Comparison of ENCODE assay signal across 2 cellular contexts in the genomic region with DNA sequence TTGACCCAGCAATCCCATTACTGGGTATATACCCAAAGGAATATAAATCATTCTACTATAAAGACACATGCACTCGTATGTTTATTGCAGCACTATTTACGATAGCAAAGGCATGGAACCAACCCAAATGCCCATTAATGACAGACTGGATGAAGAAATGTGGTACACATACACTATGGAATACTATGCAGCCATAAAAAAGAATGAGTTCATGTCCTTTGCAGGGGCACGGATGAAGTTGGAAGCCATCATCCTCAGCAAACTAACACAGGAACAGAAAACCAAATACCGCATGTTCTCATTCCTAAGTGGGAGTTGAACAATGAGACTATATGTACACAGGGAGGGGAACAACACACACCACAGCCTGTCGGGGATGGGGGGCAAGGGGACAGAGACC. TPM values are rescaled to one million over a fixed set of nuclear protein-coding genes. Genes with fewer than 3 reads are reported as not detected.
DNase-seq lines count a peak whose midpoint lies in the region; ATAC-seq, FAIRE-seq and TF ChIP-seq lines count a peak whose summit lies in the region.
"Not testable (repeated sequence)": the region's sequence is repeated elsewhere in the genome, so short reads cannot be mapped to it uniquely, and the experiment has no call there.

No MANE protein-coding gene starts in this region.

- not testable (repeated sequence) for H4K20me1 ChIP-seq in K562 (replicated peaks; ENCODE audit: control insufficient read depth, insufficient read depth, low read length)

- not testable (repeated sequence) for TF ChIP-seq POLR2A in K562 (conservative IDR thresholded peaks at IDR 0.05)

- H3K36me3 ChIP-seq in HEK293 (ENCODE audit: control insufficient read depth in 2 of 2, insufficient read depth in 1 of 2, low read length in 2 of 2); K562 (ENCODE audit: control insufficient read depth, insufficient read depth, low read length): not testable (repeated sequence)

- not testable (repeated sequence) for H3K4me3 ChIP-seq in HEK293 (ENCODE audit: low read depth, low read length); K562

- BruUV-seq in K562 (replicated peaks; lab: Mats Ljungman, UMichigan): not testable (repeated sequence)

- not testable (repeated sequence) for H3K27me3 ChIP-seq in K562 (ENCODE audit: control insufficient read depth in 2 of 2, insufficient read depth in 2 of 2, low read length in 2 of 2)

- not testable (repeated sequence) for H3K27ac ChIP-seq in HEK293 (ENCODE audit: extremely low read depth, low read depth, low read length); K562 (ENCODE audit: extremely low read depth, low read depth, low read length)

- not testable (repeated sequence) for H2AFZ ChIP-seq in K562 (ENCODE audit: low read depth, low read length)

- H3K4me2 ChIP-seq in K562 (ENCODE audit: insufficient read depth, low read length): not testable (repeated sequence)

- not testable (repeated sequence) for H3K9me1 ChIP-seq in K562 (ENCODE audit: control insufficient read depth, insufficient read depth, low read length)

- ATAC-seq in K562: not testable (repeated sequence)

- H3K9ac ChIP-seq in K562 (ENCODE audit: insufficient read depth in 1 of 2, low read depth in 2 of 2, low read length in 2 of 2): not testable (repeated sequence)

- in situ Hi-C loops in K562 (cut with MboI): loop anchor here (25.0 kb wide), 1 partner anchor 527 kb away; no protein-coding TSS in a partner anchor

- FAIRE-seq in K562 (lab: Jason Lieb, UNC): not testable (repeated sequence)

- 0% methylated on average over 5 of the region's 5 CpGs for WGBS in K562 (ENCODE audit: insufficient coverage, low coverage, missing lambda C conversion rate)

- TF ChIP-seq CTCF in HEK293 (tag by site-specific recombination; IDR thresholded peaks at IDR 0.05); K562 (IDR thresholded peaks at IDR 0.05 in 2 of 3, conservative IDR thresholded peaks at IDR 0.05 in 1 of 3; ENCODE audit: insufficient read depth in 2 of 3, low read depth in 1 of 3, low read length in 3 of 3): not testable (repeated sequence)

- H3K9me3 ChIP-seq in HEK293 (ENCODE audit: control insufficient read depth, insufficient read depth, low read depth, low read length); K562 (replicated peaks; ENCODE audit: control insufficient read depth, insufficient read depth, low read depth, low read length): not testable (repeated sequence)

- not testable (repeated sequence) for TF ChIP-seq EP300 in K562 (IDR thresholded peaks at IDR 0.05; ENCODE audit: low read length)

- not testable (repeated sequence) for TF ChIP-seq RAD21 in K562 (CRISPR knock-in tag; conservative IDR thresholded peaks at IDR 0.05 in 1 of 2, IDR thresholded peaks at IDR 0.05 in 1 of 2)

- H3K4me1 ChIP-seq in HEK293 (ENCODE audit: control insufficient read depth, insufficient read depth, low read length); K562 (replicated peaks in 1 of 2; ENCODE audit: control insufficient read depth in 2 of 2, insufficient read depth in 2 of 2, low read length in 2 of 2): not testable (repeated sequence)

- POLR2A ChIA-PET in HEK293 (lab: Yijun Ruan, JAX); K562 (lab: Yijun Ruan, JAX): not testable (repeated sequence)

- CTCF ChIA-PET in HEK293 (lab: Yijun Ruan, JAX); K562 (lab: Yijun Ruan, JAX; ENCODE audit: low intra/inter-chr PET ratio): not testable (repeated sequence)

- intact Hi-C loops in K562 (cut with micrococcal nuclease): not testable (repeated sequence)

- not testable (repeated sequence) for H3K79me2 ChIP-seq in K562 (ENCODE audit: control insufficient read depth, insufficient read depth, low read length)

- not testable (repeated sequence) for DNase-seq in K562 (ENCODE audit: extremely low read depth in 1 of 4, low spot score in 3 of 4)

TF ChIP-seq in HEK293, 187 proteins besides CTCF, POLR2A, EP300 and RAD21:
- TF ChIP-seq ZNF146 (tag by site-specific recombination; IDR thresholded peaks at IDR 0.05): peak; percentile 85

TF ChIP-seq in K562, 482 proteins besides CTCF, POLR2A, EP300 and RAD21:
- TF ChIP-seq ZNF146 (CRISPR knock-in tag; IDR thresholded peaks at IDR 0.05; ENCODE audit: unreplicated experiment): peak; percentile 59
TF ChIP-seq in K562: peak in this region for 1; not testable (repeated sequence) for 481.

RNA-seq across cellular contexts. Expression of a gene that starts 8.6 kb away (rescaled TPM):
- 19.3 and 80.1 TPM in 2 replicates for total RNA-seq in K562 (2011; cell fraction: chromatin; rRNA removed; ENCODE audit: low replicate concordance)
- total RNA-seq in K562 (2011; cell fraction: nucleolus; rRNA removed): 13.0 and 20.4 TPM in 2 replicates
- total RNA-seq in K562 (2011; cell fraction: nucleoplasm; rRNA removed): 35.6 and 41.7 TPM in 2 replicates
- total RNA-seq in K562 (2014; rRNA removed) (19.1 and 21.3 TPM in 2 replicates), K562 (2014; rRNA removed; fragmentation: Illumina TruSeq; extraction: Trizol) (40.9 and 44.6 TPM in 2 replicates), K562 (2015; rRNA removed; fragmentation: Illumina TruSeq; extraction: Trizol) (46.1 and 47.4 TPM in 2 replicates), K562 (2021) (31.3 and 33.2 TPM in 2 replicates)
- polyA plus RNA-seq in K562 (2011; rRNA removed) (18.5 and 28.2 TPM in 2 replicates), K562 (2014; fragmentation: Illumina TruSeq; extraction: Trizol) (26.9 and 33.6 TPM in 2 replicates), K562 (2014; fragmentation: Nextera tagmentation; extraction: Ambion mirVana) (1 to 10 TPM; 4.9 to 8.5 TPM), K562 (2014; rRNA removed) (20.8 and 21.3 TPM in 2 replicates)
- 8.7 and 12.1 TPM in 2 replicates for polyA plus RNA-seq in K562 (2011; cell fraction: cytosol; rRNA removed)
- 25.9 and 29.4 TPM in 2 replicates for polyA plus RNA-seq in K562 (2011; cell fraction: nucleus; rRNA removed)
- polyA plus RNA-seq in K562 (2012): 12.7 and 17.1 TPM in 2 replicates
- polyA minus RNA-seq in K562 (2011; rRNA and poly(A)+ RNA removed): 75.3 and 75.8 TPM in 2 replicates
- polyA minus RNA-seq in K562 (2011; cell fraction: cytosol; rRNA and poly(A)+ RNA removed): 21.0 and 26.1 TPM in 2 replicates
- polyA minus RNA-seq in K562 (2011; cell fraction: nucleus; rRNA and poly(A)+ RNA removed): 56.4 and 83.1 TPM in 2 replicates
